In the genomic region with DNA sequence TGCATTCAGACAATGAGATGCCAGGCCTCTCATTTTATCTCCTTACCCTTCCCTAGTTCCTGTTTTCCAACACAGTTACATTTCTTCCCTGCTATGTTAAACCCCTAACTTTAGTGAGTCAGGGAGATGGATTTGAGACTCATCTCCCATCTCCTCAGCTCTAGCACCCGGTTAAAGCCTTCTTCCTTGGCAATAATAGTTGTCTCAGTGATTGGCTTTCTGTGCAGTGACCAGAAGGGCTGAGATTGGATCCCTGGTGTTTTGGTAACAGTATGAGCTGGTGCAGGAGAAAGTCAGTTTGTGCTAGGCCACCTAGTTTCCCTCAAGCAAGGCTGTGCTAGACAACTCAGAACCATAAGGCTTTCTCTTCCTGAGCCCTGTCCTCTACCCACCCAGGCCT, we compare ENCODE assay signal across 34 cellular contexts.
"Had no signal": no experiment of that assay in that cellular context is flagged by ENCODE, and none has a peak within 500 bp of the region (broad histone marks: within the 10 kb centered on the region; RNA-seq: fewer than 3 reads in every experiment).

No MANE protein-coding gene starts in this region.

- H3K9me3 ChIP-seq: MG63 had no signal

- H3K36me3 ChIP-seq: MG63 had no signal

- DNase-seq: Karpas-422, Kasumi-1, MG63, MM.1S, MV-4-11, NCI-H1048, NCI-H1092, NCI-H1092 treated with DMSO at 0.1 percent for 48 hours, NCI-H1105, NCI-H1105 treated with DMSO at 0.1 percent for 48 hours, NCI-H1417, NCI-H1417 treated with DMSO at 0.1 percent for 48 hours, NCI-H1436, NCI-H1436 treated with DMSO at 0.1 percent for 48 hours, NCI-H146, NCI-H1694, NCI-H1694 treated with DMSO at 0.1 percent for 48 hours, NCI-H187, NCI-H187 treated with DMSO at 0.1 percent for 48 hours, NCI-H1930, NCI-H2029, NCI-H2029 treated with DMSO at 0.1 percent for 48 hours, NCI-H2081, NCI-H2081 treated with DMSO at 0.1 percent for 48 hours, NCI-H2107, NCI-H2171, NCI-H2171 treated with DMSO at 0.1 percent for 48 hours, NCI-H2227 treated with DMSO at 0.1 percent for 48 hours, NCI-H226, NCI-H345, NCI-H446, NCI-H446 treated with DMSO at 0.1 percent for 48 hours, NCI-H510A, NCI-H510A treated with DMSO at 0.1 percent for 48 hours had no signal

- H3K4me3 ChIP-seq: MG63 had no signal

- H3K27me3 ChIP-seq: MG63 had no signal
